In genomic region chr17:76266244-76266938, GRCh38 we compare ENCODE assay signal across 1 cellular context.
TF ChIP-seq lines count a peak whose summit lies in the region.

No MANE protein-coding gene starts in this region.

TF ChIP-seq in IMR-90, 13 proteins besides CTCF, POLR2A, EP300 and RAD21:
- TF ChIP-seq RFX5 (IDR thresholded peaks at IDR 0.05; ENCODE audit: low read depth, low read length), result no peak
- TF ChIP-seq RCOR1 (IDR thresholded peaks at IDR 0.05; ENCODE audit: insufficient replicate concordance, low read length), result no peak
- TF ChIP-seq SMC3 (IDR thresholded peaks at IDR 0.05; ENCODE audit: low read depth, low read length), result no peak
- TF ChIP-seq NFE2L2 (IDR thresholded peaks at IDR 0.05; ENCODE audit: low read depth, low read length), result no peak
- no peak for TF ChIP-seq FOS (IDR thresholded peaks at IDR 0.05; ENCODE audit: low read depth, low read length)
- TF ChIP-seq ELK1 (IDR thresholded peaks at IDR 0.05; ENCODE audit: borderline replicate concordance, low read depth, low read length), result no peak
- TF ChIP-seq MXI1 (IDR thresholded peaks at IDR 0.05; ENCODE audit: borderline replicate concordance, low read depth, low read length), result no peak
- TF ChIP-seq MAZ (IDR thresholded peaks at IDR 0.05; ENCODE audit: borderline replicate concordance, low read depth, low read length), result no peak
- no peak for TF ChIP-seq CEBPB (IDR thresholded peaks at IDR 0.05; ENCODE audit: low read depth, low read length)
- TF ChIP-seq USF2 (IDR thresholded peaks at IDR 0.05; ENCODE audit: low read depth, low read length), result no peak
- TF ChIP-seq CHD1 (IDR thresholded peaks at IDR 0.05; ENCODE audit: low read depth, low read length), result no peak; the same call in 1 of the 2 replicates
- no peak for TF ChIP-seq BHLHE40 (IDR thresholded peaks at IDR 0.05; ENCODE audit: low read depth, low read length)
- TF ChIP-seq MAFK (IDR thresholded peaks at IDR 0.05; ENCODE audit: low read depth, low read length), result no peak
